Comparison of ENCODE assay signal across 2 cellular contexts in genomic region chr13:20940083-20940482, GRCh38.
TF ChIP-seq lines count a peak whose summit lies in the region.

No MANE protein-coding gene starts in this region.

TF ChIP-seq in IMR-90, 13 proteins besides CTCF, POLR2A, EP300 and RAD21:
- TF ChIP-seq RCOR1 (IDR thresholded peaks at IDR 0.05; ENCODE audit: insufficient replicate concordance, low read length) (no peak), ELK1 (IDR thresholded peaks at IDR 0.05; ENCODE audit: borderline replicate concordance, low read depth, low read length) (no peak), MAZ (IDR thresholded peaks at IDR 0.05; ENCODE audit: borderline replicate concordance, low read depth, low read length) (no peak), MXI1 (IDR thresholded peaks at IDR 0.05; ENCODE audit: borderline replicate concordance, low read depth, low read length) (no peak), CEBPB (IDR thresholded peaks at IDR 0.05; ENCODE audit: low read depth, low read length) (peak; percentile 99), FOS (IDR thresholded peaks at IDR 0.05; ENCODE audit: low read depth, low read length) (no peak)

TF ChIP-seq in GM12891, 5 proteins besides CTCF, POLR2A, EP300 and RAD21:
- no peak for TF ChIP-seq POLR2AphosphoS5 (IDR thresholded peaks at IDR 0.05; ENCODE audit: low read depth, low read length)
- TF ChIP-seq POU2F2 (IDR thresholded peaks at IDR 0.05; ENCODE audit: low read depth, low read length) = no peak
- no peak for TF ChIP-seq SPI1 (IDR thresholded peaks at IDR 0.05; ENCODE audit: low read depth, low read length)
- TF ChIP-seq PAX5 (IDR thresholded peaks at IDR 0.05; ENCODE audit: insufficient read depth, low read length, severe bottlenecking) = no peak
- no peak for TF ChIP-seq TAF1 (IDR thresholded peaks at IDR 0.05; ENCODE audit: low read depth, low read length)
